In the genomic region with DNA sequence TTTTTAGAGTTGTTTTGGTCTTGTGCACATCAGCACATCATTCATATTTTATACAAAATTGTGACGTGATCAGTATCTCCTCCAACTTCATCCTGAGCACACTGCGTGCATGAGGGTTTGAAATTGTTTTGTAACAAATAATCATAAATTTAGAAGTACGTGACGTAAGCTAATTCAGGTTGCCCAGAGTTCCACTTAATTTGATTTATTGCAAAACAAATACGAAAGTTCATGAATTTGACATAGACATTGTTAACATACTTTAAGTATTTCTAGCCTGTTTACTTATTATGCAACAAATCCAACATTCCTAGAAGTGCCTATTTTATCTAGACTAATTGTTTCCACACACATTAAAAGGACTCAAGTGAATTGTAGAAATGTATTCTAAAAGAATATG, we compare ENCODE assay signal across 12 cellular contexts. TPM values are rescaled to one million over a fixed set of nuclear protein-coding genes. Genes with fewer than 3 reads are reported as not detected.
DNase-seq lines count a peak whose midpoint lies in the region; ATAC-seq, FAIRE-seq and TF ChIP-seq lines count a peak whose summit lies in the region.
"Had no signal": no experiment of that assay in that cellular context is flagged by ENCODE, and none has a peak within 500 bp of the region (broad histone marks: within the 10 kb centered on the region; RNA-seq: fewer than 3 reads in every experiment).

No MANE protein-coding gene starts in this region.

- WGBS in body of pancreas, 2 donors = 22 to 24% methylated on average over 5 of the region's 5 CpGs
- WGBS in HepG2 (ENCODE audit: low lambda C conversion rate) = 12% methylated on average over 5 of the region's 5 CpGs

- TF ChIP-seq POLR2A in body of pancreas (IDR thresholded peaks at IDR 0.05) = no peak
- no peak for TF ChIP-seq POLR2A in HepG2 (IDR thresholded peaks at IDR 0.05; ENCODE audit: insufficient read depth in 1 of 2, low read depth in 2 of 2, low read length in 2 of 2)

- peak; percentile 56 for ATAC-seq in body of pancreas
- no peak for ATAC-seq in HepG2
- ATAC-seq in GM19463 (IDR thresholded peaks at IDR 0.05; ENCODE audit: unreplicated experiment) = no peak

- TF ChIP-seq EP300 in HepG2 (IDR thresholded peaks at IDR 0.05; ENCODE audit: low read depth in 2 of 2, low read length in 2 of 2) = no peak
- TF ChIP-seq EP300 in HepG2 (CRISPR knock-in tag; IDR thresholded peaks at IDR 0.05; ENCODE audit: borderline replicate concordance) = no peak

- in situ Hi-C loops in HepG2 (cut with HindIII; ENCODE audit: extremely low pct_ligation_motif_present, low pct_unique_long_range_greater_than_20kb) = no loop called here

- no peak overlapping the region for H3K4me3 Mint-ChIP-seq in activated T-cell treated with anti-CD3 and anti-CD28 coated beads, Interleukin-2, amount 50 U/mL, for 24 hours
- H3K4me3 Mint-ChIP-seq: endodermal cell had no signal

- peaks cover 31% of the 10 kb centered on the region for H3K4me1 Mint-ChIP-seq in activated T-cell treated with anti-CD3 and anti-CD28 coated beads, Interleukin-2, amount 50 U/mL, for 24 hours (ENCODE audit: low read depth)

- no peaks in the 10 kb centered on the region for H3K79me2 ChIP-seq in HepG2 (ENCODE audit: insufficient read depth, low read length)

- H3K9ac ChIP-seq in HepG2 (ENCODE audit: insufficient read depth, low read depth, low read length) = no peak overlapping the region

- H3K27ac ChIP-seq in body of pancreas (peak overlapping the region in 1 of 4 donors; percentile 1), HepG2 (ENCODE audit: extremely low read length, insufficient read depth, low read length) (no peak overlapping the region), tibial artery (peak overlapping the region; percentile 78 to 81)
- H3K27ac ChIP-seq: HL-60 had no signal

- TF ChIP-seq CTCF in body of pancreas (IDR thresholded peaks at IDR 0.05) (no peak), HepG2 (CRISPR knock-in tag; IDR thresholded peaks at IDR 0.05) (no peak), tibial artery (IDR thresholded peaks at IDR 0.05) (no peak)

- DNase-seq in activated T-cell treated with anti-CD3 and anti-CD28 coated beads, Interleukin-2, amount 50 U/mL, for 24 hours = no peak
- no peak for DNase-seq in activated T-cell treated with anti-CD3 and anti-CD28 coated beads, Interleukin-2, amount 50 U/mL, for 48 hours
- no peak for DNase-seq in body of pancreas
- no peak for DNase-seq in HepG2 (ENCODE audit: low spot score)
- DNase-seq in tibial artery = no peak
- no peak for DNase-seq in LoVo (ENCODE audit: low spot score)
- DNase-seq in NCI-H2196 (lab: John Stamatoyannopoulos, UW; ENCODE audit: unreplicated experiment) = no peak
- DNase-seq: anterior cingulate cortex, endodermal cell had no signal

- H3K4me3 ChIP-seq in body of pancreas (no peak overlapping the region), HepG2 (replicated peaks in 1 of 3; ENCODE audit: insufficient read depth in 1 of 3, low read depth in 2 of 3, low read length in 3 of 3) (no peak overlapping the region), tibial artery (peak overlapping the region; percentile 22 to 48)

- no peaks in the 10 kb centered on the region for H3K27me3 ChIP-seq in body of pancreas
- no peaks in the 10 kb centered on the region; a peak in 1 of 5 replicates for H3K27me3 ChIP-seq in HepG2 (ENCODE audit: control insufficient read depth in 1 of 2, insufficient read depth in 2 of 2, low read length in 2 of 2)
- H3K27me3 ChIP-seq in tibial artery = no peaks in the 10 kb centered on the region

- no peaks in the 10 kb centered on the region for H4K20me1 ChIP-seq in HepG2 (ENCODE audit: insufficient read depth, low read length)

- no TSS peak for BruUV-seq in HepG2 (replicated peaks; lab: Mats Ljungman, UMichigan)

- H3K9me3 Mint-ChIP-seq in activated T-cell treated with anti-CD3 and anti-CD28 coated beads, Interleukin-2, amount 50 U/mL, for 24 hours = no peaks in the 10 kb centered on the region

- peaks cover 1% of the 10 kb centered on the region for H3K36me3 Mint-ChIP-seq in activated T-cell treated with anti-CD3 and anti-CD28 coated beads, Interleukin-2, amount 50 U/mL, for 24 hours (ENCODE audit: low read depth)

- intact Hi-C loops in body of pancreas (cut with DNase I) = no loop called here
- intact Hi-C loops in HepG2 (cut with micrococcal nuclease; ENCODE audit: unreplicated experiment) = no loop called here
- intact Hi-C loops in tibial artery (cut with DNase I; ENCODE audit: low total_unique reads) = no loop called here

- no peaks in the 10 kb centered on the region for H3K4me1 ChIP-seq in body of pancreas
- H3K4me1 ChIP-seq in HepG2 (ENCODE audit: insufficient read depth, low read length) = no peaks in the 10 kb centered on the region
- peaks cover 0 to 79% (median 33%) of the 10 kb centered on the region in 4 donors for H3K4me1 ChIP-seq in tibial artery

- H3K9me3 ChIP-seq in body of pancreas (no peaks in the 10 kb centered on the region), HepG2 (ENCODE audit: low read length) (no peaks in the 10 kb centered on the region), tibial artery (no peaks in the 10 kb centered on the region)

- no peak overlapping the region for H3K4me2 ChIP-seq in HepG2 (ENCODE audit: low read depth, low read length)

- peaks cover 31% of the 10 kb centered on the region for H3K27me3 Mint-ChIP-seq in activated T-cell treated with anti-CD3 and anti-CD28 coated beads, Interleukin-2, amount 50 U/mL, for 24 hours

- no peak for FAIRE-seq in HepG2 (lab: Jason Lieb, UNC)
- FAIRE-seq: RCC 7860 had no signal

- TF ChIP-seq RAD21 in HepG2 (CRISPR knock-in tag; IDR thresholded peaks at IDR 0.05) = no peak

- CTCF ChIA-PET in HepG2 (lab: Yijun Ruan, JAX; ENCODE audit: low intra/inter-chr PET ratio, low total read pairs) = no interaction called here

- H2AFZ ChIP-seq in HepG2 (ENCODE audit: low read length) = no peak overlapping the region

- H3K36me3 ChIP-seq in body of pancreas (replicated peaks in 1 of 2; ENCODE audit: insufficient read depth in 1 of 2, low read depth in 2 of 2) = no peaks in the 10 kb centered on the region
- H3K36me3 ChIP-seq in HepG2 (replicated peaks in 1 of 2; ENCODE audit: control insufficient read depth in 1 of 2, insufficient read depth in 2 of 2, low read length in 2 of 2) = no peaks in the 10 kb centered on the region
- H3K36me3 ChIP-seq in tibial artery = peaks cover 14 to 16% (median 14%) of the 10 kb centered on the region in 3 donors

- peak overlapping the region; percentile 72 for H3K27ac Mint-ChIP-seq in activated T-cell treated with anti-CD3 and anti-CD28 coated beads, Interleukin-2, amount 50 U/mL, for 24 hours
- H3K27ac Mint-ChIP-seq: endodermal cell had no signal

- POLR2A ChIA-PET in HepG2 (lab: Yijun Ruan, JAX) = no interaction called here

RNA-seq across cellular contexts. Expression of gene MAP7D3, which starts 48.3 kb away (rescaled TPM):
- total RNA-seq in body of pancreas = 10 to 100 TPM in 1 of 2 donors, 1 to 10 TPM in 1; 6.7 to 12.2 TPM
- not detected in 2 replicates for total RNA-seq in HepG2 (2016; rRNA removed; fragmentation: Illumina TruSeq; extraction: Trizol)
- total RNA-seq in HepG2 (2016; cell fraction: cytosol; rRNA removed; fragmentation: Illumina TruSeq; extraction: Trizol; ENCODE audit: low read depth) = not detected in 2 replicates
- not detected in 2 replicates for total RNA-seq in HepG2 (2016; cell fraction: insoluble cytoplasmic fraction; rRNA removed; fragmentation: Illumina TruSeq; extraction: Trizol)
- not detected in 2 replicates for total RNA-seq in HepG2 (2016; cell fraction: membrane; rRNA removed; fragmentation: Illumina TruSeq; extraction: Trizol)
- not detected in 2 replicates for total RNA-seq in HepG2 (2016; cell fraction: nucleus; rRNA removed; fragmentation: Illumina TruSeq; extraction: Trizol)
- not detected in 2 replicates for polyA plus RNA-seq in HepG2 (2011; rRNA removed)
- polyA plus RNA-seq in HepG2 (2011; cell fraction: cytosol; rRNA removed) = not detected in 2 replicates
- not detected in 2 replicates for polyA plus RNA-seq in HepG2 (2011; cell fraction: nucleus; rRNA removed)
- not detected in 2 replicates for polyA plus RNA-seq in HepG2 (2012)
- polyA plus RNA-seq in HepG2 (2016; cell fraction: cytosol; fragmentation: Illumina TruSeq; extraction: Trizol; ENCODE audit: low read depth) = not detected in 2 replicates
- not detected in 2 replicates for polyA plus RNA-seq in HepG2 (2016; cell fraction: insoluble cytoplasmic fraction; fragmentation: Illumina TruSeq; extraction: Trizol; ENCODE audit: low read depth)
- not detected in 2 replicates for polyA plus RNA-seq in HepG2 (2016; cell fraction: membrane; fragmentation: Illumina TruSeq; extraction: Trizol; ENCODE audit: low read depth)
- not detected in 2 replicates for polyA plus RNA-seq in HepG2 (2016; cell fraction: nucleus; fragmentation: Illumina TruSeq; extraction: Trizol; ENCODE audit: insufficient read depth, low read depth)
- 17.4 TPM in 1 of 2 replicates, not detected in the other for polyA minus RNA-seq in HepG2 (2011; rRNA and poly(A)+ RNA removed; ENCODE audit: low replicate concordance)
- polyA minus RNA-seq in HepG2 (2011; cell fraction: cytosol; rRNA and poly(A)+ RNA removed) = not detected in 2 replicates
- polyA minus RNA-seq in HepG2 (2011; cell fraction: nucleus; rRNA and poly(A)+ RNA removed) = not detected in 2 replicates

RNA-seq across cellular contexts. Expression of gene FHL1, which starts 55.6 kb away (rescaled TPM):
- total RNA-seq in body of pancreas (100 to 1,000 TPM in 1 of 2 donors, 10 to 100 TPM in 1; 40.2 to 125 TPM), HepG2 (2016; rRNA removed; fragmentation: Illumina TruSeq; extraction: Trizol) (not detected in 2 replicates)
- not detected in 2 replicates for total RNA-seq in HepG2 (2016; cell fraction: cytosol; rRNA removed; fragmentation: Illumina TruSeq; extraction: Trizol; ENCODE audit: low read depth)
- total RNA-seq in HepG2 (2016; cell fraction: insoluble cytoplasmic fraction; rRNA removed; fragmentation: Illumina TruSeq; extraction: Trizol) = not detected in 2 replicates
- not detected in 2 replicates for total RNA-seq in HepG2 (2016; cell fraction: membrane; rRNA removed; fragmentation: Illumina TruSeq; extraction: Trizol)
- not detected in 2 replicates for total RNA-seq in HepG2 (2016; cell fraction: nucleus; rRNA removed; fragmentation: Illumina TruSeq; extraction: Trizol)
- polyA plus RNA-seq in HepG2 (2011; rRNA removed) = 0.24 and 0.33 TPM in 2 replicates
- polyA plus RNA-seq in HepG2 (2011; cell fraction: cytosol; rRNA removed) = 0.15 and 0.18 TPM in 2 replicates
- 0.14 and 0.18 TPM in 2 replicates for polyA plus RNA-seq in HepG2 (2011; cell fraction: nucleus; rRNA removed)
- polyA plus RNA-seq in HepG2 (2012) = 0.28 TPM in 1 of 2 replicates, not detected in the other
- polyA plus RNA-seq in HepG2 (2016; cell fraction: cytosol; fragmentation: Illumina TruSeq; extraction: Trizol; ENCODE audit: low read depth) = not detected in 2 replicates
- polyA plus RNA-seq in HepG2 (2016; cell fraction: insoluble cytoplasmic fraction; fragmentation: Illumina TruSeq; extraction: Trizol; ENCODE audit: low read depth) = 0.11 TPM in 1 of 2 replicates, not detected in the other
- 0.07 TPM in 1 of 2 replicates, not detected in the other for polyA plus RNA-seq in HepG2 (2016; cell fraction: membrane; fragmentation: Illumina TruSeq; extraction: Trizol; ENCODE audit: low read depth)
- not detected in 2 replicates for polyA plus RNA-seq in HepG2 (2016; cell fraction: nucleus; fragmentation: Illumina TruSeq; extraction: Trizol; ENCODE audit: insufficient read depth, low read depth)
- 1.0 and 84.7 TPM in 2 replicates for polyA minus RNA-seq in HepG2 (2011; rRNA and poly(A)+ RNA removed; ENCODE audit: low replicate concordance)
- polyA minus RNA-seq in HepG2 (2011; cell fraction: cytosol; rRNA and poly(A)+ RNA removed) = 0.40 TPM in 1 of 2 replicates, not detected in the other
- polyA minus RNA-seq in HepG2 (2011; cell fraction: nucleus; rRNA and poly(A)+ RNA removed) = 0.62 and 0.90 TPM in 2 replicates

Comparison
In these comparisons a context has a peak if more than half of its experiments do, and no peak if none do; other contexts are left out.
1. H3K4me3 ChIP-seq: peak in tibial artery (2 of 2); none in body of pancreas (0 of 2) and HepG2 (0 of 3).
2. RNA of gene MAP7D3, which starts 48.3 kb away (total RNA-seq): 6.7 to 12.2 TPM in body of pancreas; not detected in HepG2; every median in the first group is over 4 times any median in the second.
3. RNA of gene FHL1, which starts 55.6 kb away (total RNA-seq): 40.2 to 125 TPM in body of pancreas; not detected in HepG2; every median in the first group is over 10 times any median in the second.